In genomic region chr5:149646564-149646963, GRCh38 we compare ENCODE assay signal across 8 cellular contexts.
DNase-seq lines count a peak whose midpoint lies in the region; ATAC-seq and TF ChIP-seq lines count a peak whose summit lies in the region.

No MANE protein-coding gene starts in this region.

- H3K27ac Mint-ChIP-seq in chondrocyte (ENCODE audit: unreplicated experiment) = no peak overlapping the region

- 42 to 64% (median 51%) methylated on average over 9 of the region's 9 CpGs for WGBS in heart left ventricle, 4 donors

- peaks cover 2% of the 10 kb centered on the region for H3K27me3 Mint-ChIP-seq in chondrocyte (ENCODE audit: low read depth)

- no peak overlapping the region for H3K4me3 ChIP-seq in heart left ventricle

- TF ChIP-seq POLR2A in heart left ventricle (IDR thresholded peaks at IDR 0.05) = no peak

- DNase-seq in heart left ventricle = peak in 2 of 5 donors; percentile 59 to 60
- DNase-seq in cardiac septum (ENCODE audit: low spot score) = no peak
- DNase-seq in RKO (ENCODE audit: low spot score) = peak; percentile 34
- peak; percentile 29 for DNase-seq in central memory CD4-positive, alpha-beta T cell
- peak; percentile 7 for DNase-seq in stimulated activated CD8-positive, alpha-beta memory T cell treated with anti-CD3 and anti-CD28 coated beads, Interleukin-4, amount 100 ng/mL, for 24 hours (ENCODE audit: low read depth)
- no peak for DNase-seq in H4 (ENCODE audit: low spot score)
- DNase-seq in chondrocyte (ENCODE audit: low spot score) = no peak

- TF ChIP-seq CTCF in heart left ventricle (IDR thresholded peaks at IDR 0.05) (no peak), chondrocyte (IDR thresholded peaks at IDR 0.05) (no peak)

- peaks cover 0 to 2% (median 0%) of the 10 kb centered on the region in 12 donors for H3K4me1 ChIP-seq in heart left ventricle

- peak in 3 of 4 donors; percentile 42 to 65 (median 52) for ATAC-seq in heart left ventricle
- ATAC-seq in HG02623 (IDR thresholded peaks at IDR 0.05; ENCODE audit: unreplicated experiment) = no peak

- H3K36me3 Mint-ChIP-seq in chondrocyte (ENCODE audit: low read depth) = no peaks in the 10 kb centered on the region

- H3K9me3 Mint-ChIP-seq in chondrocyte (ENCODE audit: low read depth) = no peaks in the 10 kb centered on the region

- intact Hi-C loops in heart left ventricle (cut with DNase I) = no loop called here
- intact Hi-C loops in cardiac septum (cut with DNase I) = no loop called here

- H3K4me3 Mint-ChIP-seq in chondrocyte (ENCODE audit: unreplicated experiment) = no peak overlapping the region

- H3K4me1 Mint-ChIP-seq in chondrocyte (ENCODE audit: low read depth) = no peaks in the 10 kb centered on the region

- no peaks in the 10 kb centered on the region for H3K27me3 ChIP-seq in heart left ventricle

- H3K36me3 ChIP-seq in heart left ventricle = no peaks in the 10 kb centered on the region

- peak overlapping the region in 1 of 12 donors; percentile 3 for H3K27ac ChIP-seq in heart left ventricle

- no peaks in the 10 kb centered on the region for H3K9me3 ChIP-seq in heart left ventricle

Comparison
In these comparisons a context has a peak if more than half of its experiments do, and no peak if none do; other contexts are left out.
1. DNase-seq: peak in RKO (single experiment), central memory CD4-positive, alpha-beta T cell (single experiment) and stimulated activated CD8-positive, alpha-beta memory T cell treated with anti-CD3 and anti-CD28 coated beads, Interleukin-4, amount 100 ng/mL, for 24 hours (single experiment); none in cardiac septum (single experiment), H4 (single experiment) and chondrocyte (single experiment).